Comparison of ENCODE assay signal across 31 cellular contexts in the genomic region with DNA sequence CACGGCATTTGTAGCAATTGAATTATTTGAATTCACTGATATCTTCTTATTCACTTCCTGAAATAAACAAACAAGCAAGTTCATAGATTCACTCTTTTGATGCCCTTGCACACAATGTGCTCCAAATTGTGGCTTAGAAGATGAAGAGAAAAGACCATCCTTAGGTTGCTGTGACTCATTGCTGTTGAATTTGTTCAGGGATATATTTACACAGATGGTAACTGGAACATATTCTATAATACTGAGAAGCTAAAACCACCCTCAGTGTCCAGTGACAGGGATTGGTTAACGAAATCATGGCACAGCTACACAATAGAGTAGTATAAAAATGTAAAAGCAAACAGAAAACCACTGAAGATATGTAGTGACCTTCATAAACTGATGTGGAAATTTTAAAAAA. TPM values are rescaled to one million over a fixed set of nuclear protein-coding genes. Genes with fewer than 3 reads are reported as not detected.
"Had no signal": no experiment of that assay in that cellular context is flagged by ENCODE, and none has a peak within 500 bp of the region (broad histone marks: within the 10 kb centered on the region; RNA-seq: fewer than 3 reads in every experiment).

No MANE protein-coding gene starts in this region.

- H3K36me3 ChIP-seq: adrenal gland, ascending aorta, vagina, WERI-Rb-1 had no signal

- H3K4me2 ChIP-seq: hepatocyte had no signal

- H3K79me2 ChIP-seq: hepatocyte, parathyroid adenoma had no signal

- H3K9me3 ChIP-seq: adrenal gland, ascending aorta, testis, vagina had no signal

- H3K4me1 ChIP-seq: adrenal gland, ascending aorta, foreskin keratinocyte, testis, vagina had no signal

- H2AFZ ChIP-seq: hepatocyte, parathyroid adenoma had no signal

- DNase-seq: activated CD4-positive, alpha-beta T cell treated with anti-CD3 and anti-CD28 coated beads, Interleukin-2, amount 10 ng/mL, durations not matched to agents 7 days and 5 days; activated CD4-positive, CD25-positive, alpha-beta regulatory T cell treated with anti-CD3 and anti-CD28 coated beads, Interleukin-2, amount 50 U/mL, for 72 hours; activated T-cell treated with anti-CD3 and anti-CD28 coated beads, Interleukin-2, amount 50 U/mL, for 1 hour; adrenal gland; cerebellar nuclear complex; cortex of kidney; effector CD4-positive, alpha-beta T cell; erythroblast; foreskin keratinocyte; left colon; nucleus accumbens; right cardiac atrium; small intestine; stimulated activated CD4-positive, alpha-beta T cell treated with anti-CD3 and anti-CD28 coated beads, Interleukin-2, amount 100 ng/mL, for 48 hours; stimulated activated CD8-positive, alpha-beta memory T cell treated with anti-CD3 and anti-CD28 coated beads, Interleukin-4, amount 100 ng/mL, for 48 hours; stimulated activated naive B cell treated with anti-CD40 and anti-IgM and Interleukin-4, amounts not matched to agents 10 μg/mL and 1 μg/mL and 100 μg/mL, for 72 hours; T-cell; testis; WERI-Rb-1 had no signal

- H3K27ac ChIP-seq: adrenal gland, ascending aorta, foreskin keratinocyte, hepatocyte, parathyroid adenoma, testis, vagina, WERI-Rb-1 had no signal

- H3K9ac ChIP-seq: parathyroid adenoma had no signal

- H3K27me3 ChIP-seq: adrenal gland, ascending aorta, foreskin keratinocyte, hepatocyte, testis, vagina had no signal

- H3K4me3 ChIP-seq: adrenal gland, ascending aorta, hepatocyte, testis, vagina had no signal

- ATAC-seq: activated naive CD4-positive, alpha-beta T cell treated with anti-CD3 and anti-CD28 coated beads, Interleukin-2, amount 50 U/mL, for 72 hours; activated T-helper 17 cell treated with anti-CD3 and anti-CD28 coated beads, Interleukin-2, amount 50 U/mL, for 72 hours; foreskin keratinocyte; left colon; right cardiac atrium; stimulated activated naive B cell treated with anti-CD40 and anti-IgM and Interleukin-4, amounts not matched to agents 10 μg/mL and 1 μg/mL and 100 μg/mL, for 72 hours; T-cell had no signal

RNA-seq across cellular contexts. Expression of gene PRB4, which starts 3.1 kb away (rescaled TPM):
- total RNA-seq: activated CD4-positive, alpha-beta T cell treated with anti-CD3 and anti-CD28 coated beads, Interleukin-2, amount 10 ng/mL, durations not matched to agents 7 days and 5 days; activated naive CD4-positive, alpha-beta T cell treated with anti-CD3 and anti-CD28 coated beads, Interleukin-2, amount 50 U/mL, for 72 hours; activated T-helper 17 cell treated with anti-CD3 and anti-CD28 coated beads, Interleukin-2, amount 50 U/mL, for 72 hours; adrenal gland; ascending aorta; fibroblast of lung; foreskin keratinocyte; glomerular endothelial cell; hepatocyte; left colon; lower leg skin; mononuclear cell; myocyte; pulmonary artery endothelial cell; right cardiac atrium; T-cell; testis; vagina had no signal
- polyA plus RNA-seq: adrenal gland, fibroblast of lung, foreskin keratinocyte, hepatocyte, right cardiac atrium, small intestine had no signal

RNA-seq across cellular contexts. Expression of gene PRB3, which starts 37.6 kb away (rescaled TPM):
- total RNA-seq: activated CD4-positive, alpha-beta T cell treated with anti-CD3 and anti-CD28 coated beads, Interleukin-2, amount 10 ng/mL, durations not matched to agents 7 days and 5 days; activated naive CD4-positive, alpha-beta T cell treated with anti-CD3 and anti-CD28 coated beads, Interleukin-2, amount 50 U/mL, for 72 hours; activated T-helper 17 cell treated with anti-CD3 and anti-CD28 coated beads, Interleukin-2, amount 50 U/mL, for 72 hours; adrenal gland; ascending aorta; fibroblast of lung; foreskin keratinocyte; glomerular endothelial cell; hepatocyte; left colon; myocyte; pulmonary artery endothelial cell; right cardiac atrium; vagina had no signal
- polyA plus RNA-seq: adrenal gland, fibroblast of lung, foreskin keratinocyte, right cardiac atrium, small intestine had no signal
